Comparison of ENCODE assay signal across 8 cellular contexts in genomic region chr7:43649755-43650274, GRCh38.
DNase-seq lines count a peak whose midpoint lies in the region; ATAC-seq, FAIRE-seq and TF ChIP-seq lines count a peak whose summit lies in the region.

No MANE protein-coding gene starts in this region.

- POLR2A ChIA-PET in activated CD4-positive, alpha-beta memory T cell treated with anti-CD3 and anti-CD28 coated beads, Interleukin-2, amount 10 ng/mL, durations not matched to agents 7 days and 5 days (lab: Charles Lee) = interaction anchor here (0.6 to 9.2 kb wide), 25 partner anchors 9 to 958 kb away, joined by 3 to 304 read pairs (median 5); partner anchors contain the start of genes COA1, MRPL32, MRPS24 and PSMA2

- peak; percentile 60; the same call in 1 of the 2 replicates for TF ChIP-seq POLR2A in GM12891 (IDR thresholded peaks at IDR 0.05; ENCODE audit: low read depth, low read length)

- peak overlapping the region; percentile 98 for H3K27ac ChIP-seq in Karpas-422 (ENCODE audit: low read length)
- peak overlapping the region; percentile 93 for H3K27ac ChIP-seq in left ventricle myocardium inferior (replicated peaks)

- no peaks in the 10 kb centered on the region for H3K9me3 ChIP-seq in Karpas-422 (ENCODE audit: low read length)
- no peaks in the 10 kb centered on the region for H3K9me3 ChIP-seq in left ventricle myocardium inferior (replicated peaks)

- no peaks in the 10 kb centered on the region for H3K27me3 ChIP-seq in Karpas-422 (ENCODE audit: low read length)
- H3K27me3 ChIP-seq in left ventricle myocardium inferior (ENCODE audit: low read depth) = no peaks in the 10 kb centered on the region

- FAIRE-seq in GM12891 (lab: Jason Lieb, UNC) = peak; percentile 96

- DNase-seq in GM12891 (ENCODE audit: insufficient read length, low spot score) = peak; percentile 44
- DNase-seq in Karpas-422 = peak; percentile 95
- DNase-seq in activated CD4-positive, alpha-beta memory T cell treated with anti-CD3 and anti-CD28 coated beads, Interleukin-2, amount 10 ng/mL, durations not matched to agents 7 days and 5 days = peak; percentile 82
- DNase-seq in left ventricle myocardium inferior = no peak
- DNase-seq in stimulated activated naive CD8-positive, alpha-beta T cell treated with anti-CD3 and anti-CD28 coated beads, Interleukin-15, Interleukin-2, amounts not matched to agents 100 U/mL and 50 U/mL, for 24 hours = peak; percentile 57
- DNase-seq in ureter (ENCODE audit: low spot score) = no peak
- DNase-seq in effector CD8-positive, alpha-beta T cell (lab: John Stamatoyannopoulos, UW) = no peak

- peak; percentile 65 for ATAC-seq in GM21723 (IDR thresholded peaks at IDR 0.05; ENCODE audit: unreplicated experiment)
- ATAC-seq in stimulated activated naive CD8-positive, alpha-beta T cell treated with anti-CD3 and anti-CD28 coated beads, Interleukin-15, Interleukin-2, amounts not matched to agents 100 U/mL and 50 U/mL, for 24 hours = peak; percentile 44

- peaks cover 42% of the 10 kb centered on the region for H3K79me2 ChIP-seq in Karpas-422 (ENCODE audit: low read length)

- peak overlapping the region; percentile 73 for H3K4me3 Mint-ChIP-seq in activated CD4-positive, alpha-beta memory T cell treated with anti-CD3 and anti-CD28 coated beads, Interleukin-2, amount 10 ng/mL, durations not matched to agents 7 days and 5 days

- H4K20me1 ChIP-seq in Karpas-422 (ENCODE audit: insufficient read depth, low read depth, low read length) = no peaks in the 10 kb centered on the region

- H2AFZ ChIP-seq in Karpas-422 (ENCODE audit: low read length) = no peak overlapping the region

- no peak for TF ChIP-seq CTCF in left ventricle myocardium inferior (IDR thresholded peaks at IDR 0.05; ENCODE audit: borderline replicate concordance)

- H3K27me3 Mint-ChIP-seq in activated CD4-positive, alpha-beta memory T cell treated with anti-CD3 and anti-CD28 coated beads, Interleukin-2, amount 10 ng/mL, durations not matched to agents 7 days and 5 days = no peaks in the 10 kb centered on the region

- H3K4me3 ChIP-seq in Karpas-422 (ENCODE audit: low read length) (peak overlapping the region; percentile 70), left ventricle myocardium inferior (no peak overlapping the region)

- CTCF ChIA-PET in activated CD4-positive, alpha-beta memory T cell treated with anti-CD3 and anti-CD28 coated beads, Interleukin-2, amount 10 ng/mL, durations not matched to agents 7 days and 5 days (lab: Charles Lee) = interaction anchor here (0.7 to 8.9 kb wide), 6 partner anchors 15 to 198 kb away, joined by 3 to 115 read pairs (median 6); partner anchors contain the start of gene STK17A

- peaks cover 39% of the 10 kb centered on the region for H3K36me3 Mint-ChIP-seq in activated CD4-positive, alpha-beta memory T cell treated with anti-CD3 and anti-CD28 coated beads, Interleukin-2, amount 10 ng/mL, durations not matched to agents 7 days and 5 days (ENCODE audit: low read depth)

- intact Hi-C loops in left ventricle myocardium inferior (cut with micrococcal nuclease) = no loop called here

- H3K4me1 Mint-ChIP-seq in activated CD4-positive, alpha-beta memory T cell treated with anti-CD3 and anti-CD28 coated beads, Interleukin-2, amount 10 ng/mL, durations not matched to agents 7 days and 5 days = peaks cover 94% of the 10 kb centered on the region

- no peaks in the 10 kb centered on the region for H3K9me3 Mint-ChIP-seq in activated CD4-positive, alpha-beta memory T cell treated with anti-CD3 and anti-CD28 coated beads, Interleukin-2, amount 10 ng/mL, durations not matched to agents 7 days and 5 days

- peak overlapping the region; percentile 98 for H3K27ac Mint-ChIP-seq in activated CD4-positive, alpha-beta memory T cell treated with anti-CD3 and anti-CD28 coated beads, Interleukin-2, amount 10 ng/mL, durations not matched to agents 7 days and 5 days

- H3K9ac ChIP-seq in Karpas-422 (ENCODE audit: low read length) = peak overlapping the region; percentile 77

- H3K4me2 ChIP-seq in Karpas-422 (ENCODE audit: low read depth, low read length, poor library complexity, severe bottlenecking) = peak overlapping the region; percentile 94

- H3K9me2 ChIP-seq in Karpas-422 (replicated peaks; ENCODE audit: insufficient read depth, low read length) = no peaks in the 10 kb centered on the region

- H3K4me1 ChIP-seq in Karpas-422 (ENCODE audit: low read length) (peaks cover 73% of the 10 kb centered on the region), left ventricle myocardium inferior (peaks cover 75% of the 10 kb centered on the region)

- peaks cover 2% of the 10 kb centered on the region; the same call in 1 of the 2 replicates for H3K36me3 ChIP-seq in Karpas-422 (ENCODE audit: insufficient read depth, low read length)
- no peaks in the 10 kb centered on the region for H3K36me3 ChIP-seq in left ventricle myocardium inferior

TF ChIP-seq in GM12891, 5 proteins besides CTCF, POLR2A, EP300 and RAD21:
- TF ChIP-seq POLR2AphosphoS5 (IDR thresholded peaks at IDR 0.05; ENCODE audit: low read depth, low read length) = peak; percentile 8; the same call in 1 of the 2 replicates
- no peak; the same call in 1 of the 2 replicates for TF ChIP-seq POU2F2 (IDR thresholded peaks at IDR 0.05; ENCODE audit: low read depth, low read length)
- TF ChIP-seq PAX5 (IDR thresholded peaks at IDR 0.05; ENCODE audit: insufficient read depth, low read length, severe bottlenecking) = peak; percentile 67
- peak; percentile 41; the same call in 1 of the 2 replicates for TF ChIP-seq TAF1 (IDR thresholded peaks at IDR 0.05; ENCODE audit: low read depth, low read length)
- peak; percentile 97 for TF ChIP-seq SPI1 (IDR thresholded peaks at IDR 0.05; ENCODE audit: low read depth, low read length)
TF ChIP-seq in GM12891: peak in this region for 4.

Comparison
In these comparisons a context has a peak if more than half of its experiments do, and no peak if none do; other contexts are left out.
1. DNase-seq: peak in GM12891 (single experiment), Karpas-422 (single experiment), activated CD4-positive, alpha-beta memory T cell treated with anti-CD3 and anti-CD28 coated beads, Interleukin-2, amount 10 ng/mL, durations not matched to agents 7 days and 5 days (single experiment) and stimulated activated naive CD8-positive, alpha-beta T cell treated with anti-CD3 and anti-CD28 coated beads, Interleukin-15, Interleukin-2, amounts not matched to agents 100 U/mL and 50 U/mL, for 24 hours (single experiment); none in left ventricle myocardium inferior (single experiment), ureter (single experiment) and effector CD8-positive, alpha-beta T cell (single experiment).